21 cellular contexts compared by ENCODE assay signal in genomic region chr5:60794691-60795090, GRCh38.
"Had no signal": no experiment of that assay in that cellular context is flagged by ENCODE, and none has a peak within 500 bp of the region (broad histone marks: within the 10 kb centered on the region; RNA-seq: fewer than 3 reads in every experiment).

No MANE protein-coding gene starts in this region.

- H3K36me3 ChIP-seq: ovary, right atrium auricular region, tibial nerve had no signal

- H3K4me3 ChIP-seq: hepatocyte, ovary, psoas muscle, right atrium auricular region, tibial nerve had no signal

- H3K27me3 ChIP-seq: hepatocyte, ovary, right atrium auricular region, tibial nerve had no signal

- H3K4me1 Mint-ChIP-seq: activated B cell treated with CpG ODN at 0.5 μM for 24 hours; activated CD4-positive, alpha-beta T cell treated with anti-CD3 and anti-CD28 coated beads for 36 hours; activated naive CD8-positive, alpha-beta T cell treated with anti-CD3 and anti-CD28 coated beads for 36 hours; central memory CD8-positive, alpha-beta T cell; stimulated activated naive CD8-positive, alpha-beta T cell treated with anti-CD3 and anti-CD28 coated beads, Interleukin-15, amount 100 ng/mL, for 72 hours had no signal

- H3K9me3 Mint-ChIP-seq: activated B cell treated with CpG ODN at 0.5 μM for 24 hours; activated naive CD8-positive, alpha-beta T cell treated with anti-CD3 and anti-CD28 coated beads for 36 hours; activated T-cell treated with anti-CD3 and anti-CD28 coated beads, Interleukin-2, amount 50 U/mL, for 4 hours; central memory CD8-positive, alpha-beta T cell; stimulated activated naive CD8-positive, alpha-beta T cell treated with anti-CD3 and anti-CD28 coated beads, Interleukin-15, amount 100 ng/mL, for 72 hours had no signal

- H3K4me2 ChIP-seq: hepatocyte had no signal

- H3K27ac Mint-ChIP-seq: activated B cell treated with CpG ODN at 0.5 μM for 24 hours; activated CD4-positive, alpha-beta T cell treated with anti-CD3 and anti-CD28 coated beads for 36 hours; activated naive CD8-positive, alpha-beta T cell treated with anti-CD3 and anti-CD28 coated beads for 36 hours; natural killer cell treated with Interleukin-12 subunit alpha and Interleukin-12 subunit beta and Interleukin-15 and Interleukin-18, amount 100 ng/mL, for 72 hours; stimulated activated naive CD8-positive, alpha-beta T cell treated with anti-CD3 and anti-CD28 coated beads, Interleukin-15, amount 100 ng/mL, for 72 hours had no signal

- H3K9me3 ChIP-seq: ovary, psoas muscle, right atrium auricular region, tibial nerve had no signal

- ATAC-seq: activated CD4-positive, alpha-beta T cell treated with anti-CD3 and anti-CD28 coated beads for 36 hours; activated T-cell treated with anti-CD3 and anti-CD28 coated beads, Interleukin-2, amount 50 U/mL, for 4 hours; esophagus mucosa; left cardiac atrium; natural killer cell treated with Interleukin-12 subunit alpha and Interleukin-12 subunit beta and Interleukin-15 and Interleukin-18, amount 100 ng/mL, for 72 hours; psoas muscle; stimulated activated naive CD8-positive, alpha-beta T cell treated with anti-CD3 and anti-CD28 coated beads, Interleukin-15, amount 100 ng/mL, for 72 hours had no signal

- DNase-seq: activated B cell treated with CpG ODN at 0.5 μM for 24 hours; activated CD4-positive, alpha-beta T cell treated with anti-CD3 and anti-CD28 coated beads for 36 hours; activated CD4-positive, alpha-beta T cell treated with anti-CD3 and anti-CD28 coated beads, Interleukin-2, amount 50 U/mL, for 4 hours; activated CD8-positive, alpha-beta memory T cell treated with anti-CD3 and anti-CD28 coated beads for 24 hours; activated CD8-positive, alpha-beta memory T cell treated with anti-CD3 and anti-CD28 coated beads, Interleukin-2, amount 50 U/mL, for 4 hours; activated naive CD4-positive, alpha-beta T cell treated with Interleukin-2 at 50 U/mL for 16 hours; activated naive CD8-positive, alpha-beta T cell treated with anti-CD3 and anti-CD28 coated beads for 36 hours; activated T-cell treated with anti-CD3 and anti-CD28 coated beads, Interleukin-2, amount 50 U/mL, for 4 hours; effector memory CD4-positive, alpha-beta T cell; glutamatergic neuron; left cardiac atrium; ovary; psoas muscle; stimulated activated CD4-positive, alpha-beta T cell treated with anti-CD3 and anti-CD28 coated beads, Interleukin-12 subunit alpha, Interleukin-12 subunit beta, amount 100 ng/mL, for 4 hours; stimulated activated naive CD8-positive, alpha-beta T cell treated with anti-CD3 and anti-CD28 coated beads, Interleukin-15, amount 100 ng/mL, for 72 hours had no signal

- H3K27ac ChIP-seq: hepatocyte, ovary, psoas muscle, right atrium auricular region, tibial nerve had no signal

- H3K4me1 ChIP-seq: psoas muscle, right atrium auricular region, tibial nerve had no signal

- H3K36me3 Mint-ChIP-seq: activated naive CD8-positive, alpha-beta T cell treated with anti-CD3 and anti-CD28 coated beads for 36 hours; natural killer cell treated with Interleukin-12 subunit alpha and Interleukin-12 subunit beta and Interleukin-15 and Interleukin-18, amount 100 ng/mL, for 72 hours had no signal

- H2AFZ ChIP-seq: hepatocyte had no signal

- H3K4me3 Mint-ChIP-seq: activated B cell treated with CpG ODN at 0.5 μM for 24 hours; activated CD4-positive, alpha-beta T cell treated with anti-CD3 and anti-CD28 coated beads for 36 hours; activated naive CD8-positive, alpha-beta T cell treated with anti-CD3 and anti-CD28 coated beads for 36 hours; activated T-cell treated with anti-CD3 and anti-CD28 coated beads, Interleukin-2, amount 50 U/mL, for 4 hours; central memory CD8-positive, alpha-beta T cell; natural killer cell treated with Interleukin-12 subunit alpha and Interleukin-12 subunit beta and Interleukin-15 and Interleukin-18, amount 100 ng/mL, for 72 hours; stimulated activated naive CD8-positive, alpha-beta T cell treated with anti-CD3 and anti-CD28 coated beads, Interleukin-15, amount 100 ng/mL, for 72 hours had no signal
